14 cellular contexts compared by ENCODE assay signal in genomic region chr5:110956913-110957813, GRCh38.
DNase-seq lines count a peak whose midpoint lies in the region; FAIRE-seq and TF ChIP-seq lines count a peak whose summit lies in the region.
"Had no signal": no experiment of that assay in that cellular context is flagged by ENCODE, and none has a peak within 500 bp of the region (broad histone marks: within the 10 kb centered on the region; RNA-seq: fewer than 3 reads in every experiment).

No MANE protein-coding gene starts in this region.

- WGBS in mammary epithelial cell (ENCODE audit: low coverage, missing lambda C conversion rate): 55% methylated on average over 11 of the region's 12 CpGs

- FAIRE-seq in keratinocyte (lab: Jason Lieb, UNC): no peak

- H3K36me3 ChIP-seq in mammary epithelial cell (ENCODE audit: insufficient read depth, low read length) (no peaks in the 10 kb centered on the region), keratinocyte (ENCODE audit: control insufficient read depth in 2 of 2, extremely low read depth in 1 of 2, insufficient read depth in 2 of 2, low read length in 2 of 2) (no peaks in the 10 kb centered on the region)
- H3K36me3 ChIP-seq: SJCRH30 had no signal

- peak overlapping the region; percentile 13; the same call in 1 of the 2 replicates for H3K4me3 ChIP-seq in Jurkat, Clone E6-1 (ENCODE audit: low read length)
- no peak overlapping the region for H3K4me3 ChIP-seq in mammary epithelial cell (replicated peaks in 1 of 3; ENCODE audit: insufficient read depth in 1 of 3, low read depth in 2 of 3, low read length in 3 of 3)
- H3K4me3 ChIP-seq in keratinocyte (ENCODE audit: control insufficient read depth in 2 of 3, extremely low read depth in 1 of 3, insufficient read depth in 2 of 3, low read depth in 1 of 3, low read length in 3 of 3): no peak overlapping the region
- H3K4me3 ChIP-seq: SJCRH30 had no signal

- H3K27ac ChIP-seq in mammary epithelial cell (ENCODE audit: insufficient read depth, low read depth, low read length): peak overlapping the region; percentile 37
- H3K27ac ChIP-seq in keratinocyte (ENCODE audit: control insufficient read depth, insufficient read depth, low read length): no peak overlapping the region
- H3K27ac ChIP-seq: SJCRH30 had no signal

- dilution Hi-C loops in mammary epithelial cell (cut with HindIII; ENCODE audit: low sequenced_read_pairs) (no loop called here), keratinocyte (cut with MboI; ENCODE audit: extremely low pct_ligation_motif_present, low sequenced_read_pairs) (no loop called here)

- intact Hi-C loops in mammary epithelial cell (cut with micrococcal nuclease): loop anchor here (10.0 kb wide), 1 partner anchor 202 kb away; no protein-coding TSS in a partner anchor

- peak overlapping the region; percentile 12 for H3K9ac ChIP-seq in mammary epithelial cell (ENCODE audit: insufficient read depth, low read length)
- H3K9ac ChIP-seq in keratinocyte (ENCODE audit: control insufficient read depth, extremely low read depth, insufficient read depth, low read length): no peak overlapping the region

- H2AFZ ChIP-seq in mammary epithelial cell (ENCODE audit: low read depth, low read length) (peak overlapping the region; percentile 55), keratinocyte (ENCODE audit: control insufficient read depth, low read length) (no peak overlapping the region)

- H3K4me2 ChIP-seq in mammary epithelial cell (ENCODE audit: insufficient read depth, low read depth, low read length) (peak overlapping the region; percentile 55), keratinocyte (ENCODE audit: control insufficient read depth, extremely low read depth, insufficient read depth, low read depth, low read length) (peak overlapping the region; percentile 29)

- H4K20me1 ChIP-seq in mammary epithelial cell (ENCODE audit: insufficient read depth, low read length): no peaks in the 10 kb centered on the region
- no peaks in the 10 kb centered on the region for H4K20me1 ChIP-seq in keratinocyte (ENCODE audit: control insufficient read depth, extremely low read depth, insufficient read depth, low read length)

- H3K4me1 ChIP-seq in mammary epithelial cell (ENCODE audit: insufficient read depth, low read length) (peaks cover 11% of the 10 kb centered on the region), keratinocyte (ENCODE audit: control insufficient read depth, extremely low read depth, insufficient read depth, low read length) (peaks cover 13% of the 10 kb centered on the region)
- H3K4me1 ChIP-seq: SJCRH30 had no signal

- TF ChIP-seq CTCF in mammary epithelial cell (conservative IDR thresholded peaks at IDR 0.05 in 1 of 2, IDR thresholded peaks at IDR 0.05 in 1 of 2; ENCODE audit: extremely low read depth in 1 of 2, insufficient read depth in 1 of 2, low read depth in 1 of 2, low read length in 2 of 2): no peak
- TF ChIP-seq CTCF in keratinocyte (optimal IDR thresholded peaks at IDR 0.05 in 1 of 3, IDR thresholded peaks at IDR 0.05 in 1 of 3, conservative IDR thresholded peaks at IDR 0.05 in 1 of 3; ENCODE audit: extremely low read depth in 1 of 3, insufficient read depth in 2 of 3, low read length in 3 of 3): no peak

- CTCF ChIA-PET in mammary epithelial cell (lab: Charles Lee; ENCODE audit: low non-redundant PET): interaction anchor here (0.6 kb wide), 1 partner anchor 106 kb away, joined by 7 read pairs; no protein-coding TSS in a partner anchor

- H3K79me2 ChIP-seq in mammary epithelial cell (ENCODE audit: insufficient read depth, low read length) (no peaks in the 10 kb centered on the region), keratinocyte (ENCODE audit: control insufficient read depth, insufficient read depth, low read length) (no peaks in the 10 kb centered on the region)

- BruUV-seq in mammary epithelial cell (replicated peaks; lab: Mats Ljungman, UMichigan): no TSS peak

- H3K9me3 ChIP-seq in mammary epithelial cell (replicated peaks; ENCODE audit: insufficient read depth, low read length): no peaks in the 10 kb centered on the region
- no peaks in the 10 kb centered on the region for H3K9me3 ChIP-seq in keratinocyte (ENCODE audit: control insufficient read depth, low read depth, low read length)
- H3K9me3 ChIP-seq: SJCRH30 had no signal

- TF ChIP-seq POLR2A in erythroblast (IDR thresholded peaks at IDR 0.05; ENCODE audit: low read length): no peak

- H3K27me3 ChIP-seq in mammary epithelial cell (ENCODE audit: insufficient read depth, low read length) (no peaks in the 10 kb centered on the region), keratinocyte (ENCODE audit: control insufficient read depth, extremely low read depth, insufficient read depth, low read length) (no peaks in the 10 kb centered on the region)

- in situ Hi-C loops in mammary epithelial cell (cut with MboI; ENCODE audit: low sequenced_read_pairs in 2 of 2): no loop called here

- H3K9me1 ChIP-seq in keratinocyte (ENCODE audit: control insufficient read depth, extremely low read depth, insufficient read depth, low read length): no peaks in the 10 kb centered on the region

- peak; percentile 75 for DNase-seq in Jurkat, Clone E6-1 (ENCODE audit: low read depth, low spot score)
- DNase-seq in NCI-H345 (lab: John Stamatoyannopoulos, UW) (peak; percentile 61), mammary epithelial cell (peak; percentile 63), keratinocyte (ENCODE audit: low read depth, low spot score) (peak; percentile 15), T-helper 1 cell (no peak), COLO829 (ENCODE audit: low spot score) (no peak), erythroblast (lab: John Stamatoyannopoulos, UW) (no peak)
- DNase-seq: Calu3; CD4-positive, alpha-beta T cell; DMS53; MV-4-11; NCI-H1930; NK-92 treated with Interleukin-12 subunit alpha and Interleukin-12 subunit beta, amount 100 ng/mL, for 24 hours; SJCRH30 had no signal

Comparison
In these comparisons a context has a peak if more than half of its experiments do, and no peak if none do; other contexts are left out.
1. DNase-seq: peak in Jurkat, Clone E6-1 (single experiment), NCI-H345 (single experiment), mammary epithelial cell (single experiment) and keratinocyte (single experiment); none in T-helper 1 cell (0 of 5), COLO829 (single experiment) and erythroblast (0 of 2).